8 cellular contexts compared by ENCODE assay signal in the genomic region with DNA sequence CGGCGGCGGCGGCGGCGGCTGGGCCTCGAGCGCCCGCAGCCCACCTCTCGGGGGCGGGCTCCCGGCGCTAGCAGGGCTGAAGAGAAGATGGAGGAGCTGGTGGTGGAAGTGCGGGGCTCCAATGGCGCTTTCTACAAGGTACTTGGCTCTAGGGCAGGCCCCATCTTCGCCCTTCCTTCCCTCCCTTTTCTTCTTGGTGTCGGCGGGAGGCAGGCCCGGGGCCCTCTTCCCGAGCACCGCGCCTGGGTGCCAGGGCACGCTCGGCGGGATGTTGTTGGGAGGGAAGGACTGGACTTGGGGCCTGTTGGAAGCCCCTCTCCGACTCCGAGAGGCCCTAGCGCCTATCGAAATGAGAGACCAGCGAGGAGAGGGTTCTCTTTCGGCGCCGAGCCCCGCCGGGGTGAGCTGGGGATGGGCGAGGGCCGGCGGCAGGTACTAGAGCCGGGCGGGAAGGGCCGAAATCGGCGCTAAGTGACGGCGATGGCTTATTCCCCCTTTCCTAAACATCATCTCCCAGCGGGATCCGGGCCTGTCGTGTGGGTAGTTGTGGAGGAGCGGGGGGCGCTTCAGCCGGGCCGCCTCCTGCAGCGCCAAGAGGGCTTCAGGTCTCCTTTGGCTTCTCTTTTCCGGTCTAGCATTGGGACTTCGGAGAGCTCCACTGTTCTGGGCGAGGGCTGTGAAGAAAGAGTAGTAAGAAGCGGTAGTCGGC. TPM values are rescaled to one million over a fixed set of nuclear protein-coding genes. Genes with fewer than 3 reads are reported as not detected.
DNase-seq lines count a peak whose midpoint lies in the region; ATAC-seq, FAIRE-seq and TF ChIP-seq lines count a peak whose summit lies in the region.

No MANE protein-coding gene starts in this region.

- CTCF ChIA-PET in GM12878 (lab: Yijun Ruan, JAX), result interaction anchor here (1.1 kb wide), 1 partner anchor 28 kb away, joined by 3 read pairs; no protein-coding TSS in a partner anchor

- SMC1A ChIA-PET in GM12878 (lab: Charles Lee; ENCODE audit: uncharacterized antibody, unreplicated experiment), result no interaction called here

- DNase-seq in DND-41, result peak; percentile 57
- peak; percentile 32 for DNase-seq in GM20000 (ENCODE audit: low spot score)
- no peak for DNase-seq in SK-N-MC (ENCODE audit: low read depth, low spot score)
- DNase-seq in GM12878 (ENCODE audit: low read depth, low spot score), result no peak
- peak in 38 of 51 donors; percentile 0 to 60 (median 15) for DNase-seq in hypothalamus (lab: John Stamatoyannopoulos, UW)
- no peak for DNase-seq in retinal pigment epithelial cell (ENCODE audit: low read depth)
- no peak for DNase-seq in kidney glomerular epithelial cell (lab: John Stamatoyannopoulos, UW)

- BruUV-seq in GM12878 (replicated peaks; lab: Mats Ljungman, UMichigan), result no TSS peak

- H2AFZ ChIP-seq in DND-41 (ENCODE audit: low read depth, low read length), result peak overlapping the region; percentile 78
- H2AFZ ChIP-seq in GM12878 (ENCODE audit: control insufficient read depth, low read depth, low read length), result peak overlapping the region; percentile 15

- H3K79me2 ChIP-seq in DND-41 (ENCODE audit: insufficient read depth, low read length) (peaks cover 53% of the 10 kb centered on the region), GM12878 (ENCODE audit: control insufficient read depth, insufficient read depth, low read length) (peaks cover 41% of the 10 kb centered on the region)

- TF ChIP-seq RAD21 in GM12878 (IDR thresholded peaks at IDR 0.05; ENCODE audit: insufficient read depth, low read depth, low read length), result no peak

- H3K4me3 ChIP-seq in DND-41 (ENCODE audit: low read depth in 1 of 2, low read length in 2 of 2), result peak overlapping the region; percentile 58 to 87
- peak overlapping the region; percentile 82 for H3K4me3 ChIP-seq in SK-N-MC
- peak overlapping the region; percentile 71 for H3K4me3 ChIP-seq in GM12878
- peak overlapping the region; percentile 74 for H3K4me3 ChIP-seq in retinal pigment epithelial cell (ENCODE audit: low read length)

- H3K27ac ChIP-seq in DND-41 (ENCODE audit: low read length) (peak overlapping the region; percentile 96), SK-N-MC (peak overlapping the region; percentile 67; the same call in 1 of the 2 replicates), GM12878 (ENCODE audit: control insufficient read depth, insufficient read depth) (peak overlapping the region; percentile 85)

- ATAC-seq in DND-41 (ENCODE audit: insufficient read depth, low read depth) (peak; percentile 68), HG03571 (IDR thresholded peaks at IDR 0.05; ENCODE audit: unreplicated experiment) (peak; percentile 36), GM12878 (peak; percentile 68)

- RAD21 ChIA-PET in GM12878 (lab: Charles Lee; ENCODE audit: unreplicated experiment), result no interaction called here

- no peak for FAIRE-seq in GM12878 (lab: Jason Lieb, UNC)

- H3K4me1 ChIP-seq in DND-41 (ENCODE audit: insufficient read depth, low read length), result peaks cover 53% of the 10 kb centered on the region
- H3K4me1 ChIP-seq in GM12878 (ENCODE audit: control insufficient read depth, insufficient read depth, low read length), result no peaks in the 10 kb centered on the region

- TF ChIP-seq CTCF in DND-41 (IDR thresholded peaks at IDR 0.05; ENCODE audit: borderline replicate concordance, extremely low read depth, low read length, poor library complexity, severe bottlenecking) (no peak), GM20000 (IDR thresholded peaks at IDR 0.05; ENCODE audit: extremely low read depth, missing control alignments) (no peak), GM12878 (IDR thresholded peaks at IDR 0.05 in 2 of 3, conservative IDR thresholded peaks at IDR 0.05 in 1 of 3; ENCODE audit: control insufficient read depth in 2 of 3, extremely low read depth in 1 of 3, insufficient read depth in 1 of 3, low read depth in 3 of 3, low read length in 3 of 3) (no peak), retinal pigment epithelial cell (conservative IDR thresholded peaks at IDR 0.05; ENCODE audit: low read depth, low read length) (no peak)

- H3K4me2 ChIP-seq in DND-41 (ENCODE audit: insufficient read depth, low read length) (peak overlapping the region; percentile 81), GM12878 (ENCODE audit: control insufficient read depth, insufficient read depth) (0 out of 2 replicates have a peak overlapping the region, but pooled peaks have one; percentile 57)

- H3K27me3 ChIP-seq in DND-41 (ENCODE audit: insufficient read depth, low read length, poor library complexity) (no peaks in the 10 kb centered on the region), GM12878 (replicated peaks in 1 of 2; ENCODE audit: control insufficient read depth in 2 of 2, insufficient read depth in 2 of 2, low read length in 1 of 2) (no peaks in the 10 kb centered on the region)

- in situ Hi-C loops in GM12878 (cut with MboI), result no loop called here

- H3K9ac ChIP-seq in DND-41 (ENCODE audit: low read depth, low read length), result peak overlapping the region; percentile 96
- peak overlapping the region; percentile 83 for H3K9ac ChIP-seq in SK-N-MC (ENCODE audit: insufficient read length)
- H3K9ac ChIP-seq in GM12878 (ENCODE audit: control insufficient read depth, insufficient read depth, low read length), result peak overlapping the region; percentile 86

- TF ChIP-seq EP300 in GM12878 (IDR thresholded peaks at IDR 0.05; ENCODE audit: borderline replicate concordance in 1 of 2, control insufficient read depth in 1 of 2, low read depth in 2 of 2, low read length in 2 of 2), result no peak; a peak in 1 of 4 replicates

- H3K9me3 ChIP-seq in DND-41 (ENCODE audit: insufficient read depth, low read length, severe bottlenecking) (no peaks in the 10 kb centered on the region), SK-N-MC (ENCODE audit: low read depth, low read length) (no peaks in the 10 kb centered on the region), GM12878 (replicated peaks; ENCODE audit: control insufficient read depth, insufficient read depth, low read length) (no peaks in the 10 kb centered on the region)

- peaks cover 38% of the 10 kb centered on the region; the same call in 1 of the 2 replicates for H4K20me1 ChIP-seq in DND-41 (ENCODE audit: insufficient read depth, low read length)
- H4K20me1 ChIP-seq in GM12878 (ENCODE audit: control insufficient read depth, insufficient read depth), result no peaks in the 10 kb centered on the region

- H3K36me3 ChIP-seq in DND-41 (ENCODE audit: insufficient read depth, low read length) (peaks cover 7% of the 10 kb centered on the region; the same call in 1 of the 2 replicates), SK-N-MC (ENCODE audit: insufficient read depth, low read length) (no peaks in the 10 kb centered on the region), GM12878 (ENCODE audit: control insufficient read depth in 2 of 2, insufficient read depth in 2 of 2, low read length in 1 of 2) (no peaks in the 10 kb centered on the region)

- intact Hi-C loops in GM12878 (cut with micrococcal nuclease; ENCODE audit: unreplicated experiment), result no loop called here

- POLR2A ChIA-PET in GM12878 (lab: Charles Lee), result no interaction called here

- no peak for TF ChIP-seq POLR2A in GM12878 (IDR thresholded peaks at IDR 0.05; ENCODE audit: low read depth, low read length)

- WGBS in GM12878 (ENCODE audit: insufficient coverage, insufficient replicate concordance, low lambda C conversion rate, missing lambda C conversion rate), result 34% methylated on average over 45 of the region's 58 CpGs

TF ChIP-seq in GM12878, 131 proteins besides CTCF, POLR2A, EP300 and RAD21 (continues in another document):
- TF ChIP-seq YY1 (IDR thresholded peaks at IDR 0.05; ENCODE audit: low read depth, low read length), result peak; percentile 68
- TF ChIP-seq, protein P1, sequence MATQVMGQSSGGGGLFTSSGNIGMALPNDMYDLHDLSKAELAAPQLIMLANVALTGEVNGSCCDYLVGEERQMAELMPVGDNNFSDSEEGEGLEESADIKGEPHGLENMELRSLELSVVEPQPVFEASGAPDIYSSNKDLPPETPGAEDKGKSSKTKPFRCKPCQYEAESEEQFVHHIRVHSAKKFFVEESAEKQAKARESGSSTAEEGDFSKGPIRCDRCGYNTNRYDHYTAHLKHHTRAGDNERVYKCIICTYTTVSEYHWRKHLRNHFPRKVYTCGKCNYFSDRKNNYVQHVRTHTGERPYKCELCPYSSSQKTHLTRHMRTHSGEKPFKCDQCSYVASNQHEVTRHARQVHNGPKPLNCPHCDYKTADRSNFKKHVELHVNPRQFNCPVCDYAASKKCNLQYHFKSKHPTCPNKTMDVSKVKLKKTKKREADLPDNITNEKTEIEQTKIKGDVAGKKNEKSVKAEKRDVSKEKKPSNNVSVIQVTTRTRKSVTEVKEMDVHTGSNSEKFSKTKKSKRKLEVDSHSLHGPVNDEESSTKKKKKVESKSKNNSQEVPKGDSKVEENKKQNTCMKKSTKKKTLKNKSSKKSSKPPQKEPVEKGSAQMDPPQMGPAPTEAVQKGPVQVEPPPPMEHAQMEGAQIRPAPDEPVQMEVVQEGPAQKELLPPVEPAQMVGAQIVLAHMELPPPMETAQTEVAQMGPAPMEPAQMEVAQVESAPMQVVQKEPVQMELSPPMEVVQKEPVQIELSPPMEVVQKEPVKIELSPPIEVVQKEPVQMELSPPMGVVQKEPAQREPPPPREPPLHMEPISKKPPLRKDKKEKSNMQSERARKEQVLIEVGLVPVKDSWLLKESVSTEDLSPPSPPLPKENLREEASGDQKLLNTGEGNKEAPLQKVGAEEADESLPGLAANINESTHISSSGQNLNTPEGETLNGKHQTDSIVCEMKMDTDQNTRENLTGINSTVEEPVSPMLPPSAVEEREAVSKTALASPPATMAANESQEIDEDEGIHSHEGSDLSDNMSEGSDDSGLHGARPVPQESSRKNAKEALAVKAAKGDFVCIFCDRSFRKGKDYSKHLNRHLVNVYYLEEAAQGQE (IDR thresholded peaks at IDR 0.05; ENCODE audit: low read depth, low read length), result 0 out of 2 replicates have a peak, but pooled peaks have one; percentile 32

RNA-seq across cellular contexts. Expression of gene FMR1, which starts 0.5 kb away (rescaled TPM):
- 127 and 142 TPM in 2 replicates for total RNA-seq in GM12878 (2013; cell fraction: nucleolus; rRNA removed)
- total RNA-seq in GM12878 (2014; rRNA removed) (16.2 and 22.0 TPM in 2 replicates), GM12878 (2014; rRNA removed; fragmentation: Illumina TruSeq; extraction: Trizol) (20.5 and 22.5 TPM in 2 replicates), GM12878 (2021) (22.9 and 26.4 TPM in 2 replicates)
- 20.1 TPM for polyA plus RNA-seq in GM12878 (2011; ENCODE audit: low read depth)
- polyA plus RNA-seq in GM12878 (2011; rRNA removed) (37.5 and 59.3 TPM in 2 replicates), GM12878 (2014; fragmentation: Illumina TruSeq; extraction: Trizol) (26.7 and 32.2 TPM in 2 replicates), GM12878 (2014; fragmentation: Nextera tagmentation; extraction: Ambion mirVana) (10 to 100 TPM in 1 of 2 experiments, 1 to 10 TPM in 1; 7.9 to 12.6 TPM), GM12878 (2014; rRNA removed) (18.6 and 23.4 TPM in 2 replicates), GM12878 (2016; fragmentation: Nextera tagmentation; extraction: Ambion mirVana) (10 to 100 TPM; 10.3 to 10.8 TPM)
- 13.4 and 15.2 TPM in 2 replicates for polyA plus RNA-seq in GM12878 (2011; cell fraction: cytosol; rRNA removed)
- polyA plus RNA-seq in GM12878 (2011; cell fraction: nucleus; rRNA removed), result 62.8 and 72.5 TPM in 2 replicates
- polyA plus RNA-seq in GM12878 (2012), result 24.3 and 32.4 TPM in 2 replicates
- polyA minus RNA-seq in GM12878 (2011; rRNA and poly(A)+ RNA removed), result 30.7 and 34.0 TPM in 2 replicates
- polyA minus RNA-seq in GM12878 (2011; cell fraction: cytosol; rRNA and poly(A)+ RNA removed), result 14.7 and 16.8 TPM in 2 replicates
- polyA minus RNA-seq in GM12878 (2011; cell fraction: nucleus; rRNA and poly(A)+ RNA removed), result 30.3 and 48.3 TPM in 2 replicates

Comparison
In these comparisons a context has a peak if more than half of its experiments do, and no peak if none do; other contexts are left out.
1. DNase-seq: peak in DND-41 (single experiment), GM20000 (single experiment) and hypothalamus (38 of 51); none in SK-N-MC (single experiment), GM12878 (single experiment), retinal pigment epithelial cell (single experiment) and kidney glomerular epithelial cell (single experiment).
2. Peak in every context shown above with its lines, with median percentiles within 50 percentile points of each other: ATAC-seq, H3K27ac ChIP-seq, H3K4me3 ChIP-seq and H3K9ac ChIP-seq.